1 cellular context compared by ENCODE assay signal in genomic region chr1:8689431-8690252, GRCh38.
TF ChIP-seq lines count a peak whose summit lies in the region.

No MANE protein-coding gene starts in this region.

TF ChIP-seq in K562, 482 proteins besides CTCF, POLR2A, EP300 and RAD21 (continued from another document):
- TF ChIP-seq L3MBTL2 (IDR thresholded peaks at IDR 0.05) (no peak), USF2 (CRISPR knock-in tag; IDR thresholded peaks at IDR 0.05) (no peak)
